8 cellular contexts compared by ENCODE assay signal in the genomic region with DNA sequence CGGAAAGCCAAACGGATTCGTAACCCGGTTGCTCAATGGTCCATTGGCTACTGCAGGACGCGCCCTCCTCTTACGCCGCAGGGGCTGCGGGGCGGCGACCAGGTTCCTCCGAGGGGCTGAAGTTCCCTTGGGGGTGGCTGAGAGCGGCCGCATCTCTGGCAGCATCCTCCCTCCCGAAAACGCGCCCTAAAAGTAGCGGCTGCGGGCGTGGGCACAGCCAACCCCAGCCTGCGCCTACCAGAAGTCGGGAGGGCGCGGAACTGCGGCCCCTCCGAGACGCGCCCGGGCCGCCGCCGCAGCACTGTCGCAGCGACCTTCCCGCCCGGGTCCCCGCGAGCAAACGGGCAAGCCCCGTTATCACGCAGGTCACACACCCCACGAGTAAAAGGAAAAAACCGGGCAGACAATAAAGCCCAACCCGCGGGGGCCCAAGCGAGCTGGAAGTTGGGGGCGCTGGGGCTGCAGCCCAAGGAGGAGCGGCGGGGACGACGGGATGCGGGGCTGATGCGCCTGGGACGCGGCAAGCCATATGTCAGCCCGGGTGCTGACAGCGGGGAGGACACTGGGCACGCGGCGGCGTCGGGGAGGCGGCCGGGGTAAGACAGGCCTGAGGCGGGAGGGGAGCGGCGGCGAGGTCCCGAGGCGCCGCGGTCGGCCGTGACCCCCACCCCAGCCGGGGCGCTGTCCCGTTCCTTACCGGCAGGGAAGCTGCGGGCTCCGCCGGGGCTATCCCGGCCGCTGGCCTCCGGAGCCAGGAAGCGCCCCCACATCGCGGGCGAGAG. TPM values are rescaled to one million over a fixed set of nuclear protein-coding genes. Genes with fewer than 3 reads are reported as not detected.
DNase-seq lines count a peak whose midpoint lies in the region; ATAC-seq and TF ChIP-seq lines count a peak whose summit lies in the region.

No MANE protein-coding gene starts in this region.

- H3K4me1 ChIP-seq in GM23338 (ENCODE audit: insufficient read depth) = peaks cover 27% of the 10 kb centered on the region

- no peaks in the 10 kb centered on the region; the same call in 2 of the 3 replicates for H3K9me3 Mint-ChIP-seq in GM23338

- peak overlapping the region; percentile 88 for H3K4me2 ChIP-seq in GM23338

- H3K4me3 ChIP-seq in GM23338 (peak overlapping the region; percentile 77), WI38 (ENCODE audit: low read depth, low read length) (peak overlapping the region; percentile 87), choroid plexus epithelial cell (ENCODE audit: low read depth, low read length) (peak overlapping the region; percentile 91)

- peak; percentile 74 for DNase-seq in GM23338 (ENCODE audit: low spot score)
- DNase-seq in LHCN-M2 (ENCODE audit: low read depth) = peak; percentile 45
- DNase-seq in choroid plexus epithelial cell (ENCODE audit: low read depth) = peak; percentile 50
- peak; percentile 79 for DNase-seq in left kidney (ENCODE audit: low read depth, low spot score)
- DNase-seq in stimulated activated CD4-positive, alpha-beta T cell treated with anti-CD3 and anti-CD28 coated beads, Interleukin-4, amount 100 ng/mL, for 4 hours = peak; percentile 37 to 40
- no peak for DNase-seq in NCI-H2196 (lab: John Stamatoyannopoulos, UW; ENCODE audit: unreplicated experiment)

- peak overlapping the region; percentile 89 for H3K27ac ChIP-seq in GM23338 (ENCODE audit: low read depth)

- TF ChIP-seq CTCF in GM12873 (IDR thresholded peaks at IDR 0.05; ENCODE audit: insufficient read depth, low read depth, low read length, missing control alignments) = peak; percentile 16
- no peak for TF ChIP-seq CTCF in GM23338 (conservative IDR thresholded peaks at IDR 0.05; ENCODE audit: low read depth in 2 of 2)
- no peak for TF ChIP-seq CTCF in WI38 (IDR thresholded peaks at IDR 0.05; ENCODE audit: low read depth, low read length)
- no peak for TF ChIP-seq CTCF in choroid plexus epithelial cell (conservative IDR thresholded peaks at IDR 0.05; ENCODE audit: low read depth, low read length)

- H4K20me1 ChIP-seq in GM23338 (replicated peaks; ENCODE audit: insufficient read depth) = no peaks in the 10 kb centered on the region

- peaks cover 4% of the 10 kb centered on the region; the same call in 1 of the 2 replicates for H3F3A ChIP-seq in GM23338 (replicated peaks; ENCODE audit: low read depth)

- no peak overlapping the region for H3K27ac Mint-ChIP-seq in GM23338

- H3K4me1 Mint-ChIP-seq in GM23338 = peaks cover 18% of the 10 kb centered on the region

- ATAC-seq in GM23338 = peak; percentile 47

- no peaks in the 10 kb centered on the region for H3K36me3 Mint-ChIP-seq in GM23338 (ENCODE audit: low read depth)

- no peaks in the 10 kb centered on the region for H3K27me3 Mint-ChIP-seq in GM23338 (ENCODE audit: insufficient read depth, low read depth, poor library complexity)

- peaks cover 35% of the 10 kb centered on the region for H3K79me2 ChIP-seq in GM23338 (replicated peaks; ENCODE audit: insufficient read depth)

- peak overlapping the region; percentile 77 for H2AFZ ChIP-seq in GM23338

- no peaks in the 10 kb centered on the region; the same call in 1 of the 2 replicates for H3K9me2 ChIP-seq in GM23338 (ENCODE audit: insufficient read depth)

- H3K27me3 ChIP-seq in GM23338 (ENCODE audit: insufficient read depth) = 0 out of 2 replicates have a peak, but pooled peaks cover 2% of the 10 kb centered on the region

- H3K36me3 ChIP-seq in GM23338 (ENCODE audit: insufficient read depth) = no peaks in the 10 kb centered on the region

- peak overlapping the region; percentile 85 for H3K4me3 Mint-ChIP-seq in GM23338

TF ChIP-seq in GM23338, 12 proteins besides CTCF, POLR2A, EP300 and RAD21:
- no peak for TF ChIP-seq ZNF114 (CRISPR knock-in tag; IDR thresholded peaks at IDR 0.05)
- peak; percentile 35; the same call in 1 of the 2 replicates for TF ChIP-seq POLR2AphosphoS5 (IDR thresholded peaks at IDR 0.05; ENCODE audit: low read depth)
- no peak for TF ChIP-seq JUNB (IDR thresholded peaks at IDR 0.05; ENCODE audit: unreplicated experiment)

RNA-seq across cellular contexts. Expression of a gene that starts 0.7 kb away (rescaled TPM):
- 10.1 and 13.4 TPM in 2 replicates for total RNA-seq in GM23338 (2014; rRNA removed; shearing (Covaris generic))
- polyA plus RNA-seq in GM23338 (2016; fragmentation: Nextera tagmentation; extraction: Ambion mirVana) = 9.1 and 10.8 TPM in 2 replicates
- 9.6 and 10.9 TPM in 2 replicates for total RNA-seq in LHCN-M2 (2014; rRNA removed)
- 1.5 TPM for polyA plus RNA-seq in LHCN-M2 (2012)
